ENCODE assay signal across 17 cellular contexts in the genomic region with DNA sequence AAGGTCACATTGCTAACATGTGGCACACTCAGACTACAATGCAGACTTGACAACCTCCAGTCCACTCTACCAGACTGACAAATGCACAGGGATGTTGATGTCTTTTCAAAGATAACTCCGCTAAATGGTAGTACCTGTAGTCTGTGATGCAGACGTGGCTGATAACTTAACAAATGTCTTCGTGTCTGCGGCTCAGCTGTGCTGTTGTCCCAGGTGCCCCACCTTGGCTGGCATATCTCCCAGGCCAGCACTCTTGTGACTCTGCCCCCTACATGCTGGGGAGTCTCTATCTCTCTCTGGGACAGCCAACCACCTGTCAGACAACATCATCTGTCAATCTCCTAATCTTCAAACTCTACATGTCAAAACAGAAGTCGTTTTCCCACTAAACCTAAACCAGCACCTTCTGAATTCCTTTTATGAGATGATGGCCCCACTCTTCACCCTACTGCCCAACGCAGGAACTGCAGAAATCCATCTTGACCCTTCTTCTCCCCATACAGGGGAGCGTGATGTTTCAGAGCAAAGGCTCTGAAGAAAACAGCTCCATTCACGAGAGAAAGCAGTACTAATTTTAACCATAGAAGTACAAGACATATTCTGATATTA.
DNase-seq lines count a peak whose midpoint lies in the region; FAIRE-seq and TF ChIP-seq lines count a peak whose summit lies in the region.
"Had no signal": no experiment of that assay in that cellular context is flagged by ENCODE, and none has a peak within 500 bp of the region (broad histone marks: within the 10 kb centered on the region; RNA-seq: fewer than 3 reads in every experiment).

No MANE protein-coding gene starts in this region.

- H3K9ac ChIP-seq in Karpas-422 (ENCODE audit: low read length) (no peak overlapping the region), endodermal cell (ENCODE audit: extremely low read depth, low read length, poor library complexity, severe bottlenecking) (no peak overlapping the region)

- peaks cover 75% of the 10 kb centered on the region for H3K4me1 ChIP-seq in Karpas-422 (ENCODE audit: low read length)
- H3K4me1 ChIP-seq in endodermal cell (ENCODE audit: control insufficient read depth, insufficient read depth, low read length) = no peaks in the 10 kb centered on the region
- H3K4me1 ChIP-seq: ascending aorta had no signal

- H3K9me3 Mint-ChIP-seq in endodermal cell (no peaks in the 10 kb centered on the region), osteocyte (ENCODE audit: unreplicated experiment) (no peaks in the 10 kb centered on the region)
- H3K9me3 Mint-ChIP-seq: activated T-helper 17 cell treated with anti-CD3 and anti-CD28 coated beads, Interleukin-2, amount 50 U/mL, for 72 hours; effector memory CD8-positive, alpha-beta T cell; T-cell had no signal

- H3K27me3 ChIP-seq in Karpas-422 (ENCODE audit: low read length) = no peaks in the 10 kb centered on the region
- no peaks in the 10 kb centered on the region for H3K27me3 ChIP-seq in endodermal cell (ENCODE audit: control insufficient read depth, insufficient read depth, low read length, poor library complexity, severe bottlenecking)
- H3K27me3 ChIP-seq: ascending aorta had no signal

- H3K4me3 ChIP-seq in Karpas-422 (ENCODE audit: low read length) = no peak overlapping the region
- no peak overlapping the region for H3K4me3 ChIP-seq in endodermal cell (ENCODE audit: low read length)
- H3K4me3 ChIP-seq: ascending aorta, skin epidermis had no signal

- H3K9me3 ChIP-seq in Karpas-422 (ENCODE audit: low read length) (no peaks in the 10 kb centered on the region), endodermal cell (ENCODE audit: control insufficient read depth, low read length) (no peaks in the 10 kb centered on the region)
- H3K9me3 ChIP-seq: ascending aorta had no signal

- H3K9me2 ChIP-seq in Karpas-422 (replicated peaks; ENCODE audit: insufficient read depth, low read length) = no peaks in the 10 kb centered on the region

- H3K27me3 Mint-ChIP-seq in endodermal cell (ENCODE audit: insufficient read depth) = no peaks in the 10 kb centered on the region
- peaks cover 4% of the 10 kb centered on the region for H3K27me3 Mint-ChIP-seq in osteocyte (ENCODE audit: unreplicated experiment)
- H3K27me3 Mint-ChIP-seq: activated T-helper 17 cell treated with anti-CD3 and anti-CD28 coated beads, Interleukin-2, amount 50 U/mL, for 72 hours had no signal

- DNase-seq in Karpas-422 = no peak
- peak; percentile 73 for DNase-seq in endodermal cell
- peak; percentile 57 for DNase-seq in osteocyte (ENCODE audit: extremely low spot score, unreplicated experiment)
- no peak for DNase-seq in A172 (ENCODE audit: low spot score)
- DNase-seq in RCC 7860 (ENCODE audit: low spot score) = no peak
- no peak for DNase-seq in 8988T
- DNase-seq: activated CD4-positive, alpha-beta T cell treated with anti-CD3 and anti-CD28 coated beads for 48 hours; effector memory CD8-positive, alpha-beta T cell; hippocampal formation; MV-4-11; NCI-H226; T-cell had no signal

- H3K79me2 ChIP-seq in Karpas-422 (ENCODE audit: low read length) = peaks cover 15% of the 10 kb centered on the region

- no peak overlapping the region for H2AFZ ChIP-seq in Karpas-422 (ENCODE audit: low read length)

- H3K36me3 Mint-ChIP-seq in endodermal cell (ENCODE audit: low read depth) = peaks cover 7% of the 10 kb centered on the region
- peaks cover 5% of the 10 kb centered on the region for H3K36me3 Mint-ChIP-seq in osteocyte (ENCODE audit: unreplicated experiment)
- H3K36me3 Mint-ChIP-seq: T-cell had no signal

- H3K27ac Mint-ChIP-seq in endodermal cell (no peak overlapping the region), osteocyte (ENCODE audit: unreplicated experiment) (no peak overlapping the region)
- H3K27ac Mint-ChIP-seq: activated T-helper 17 cell treated with anti-CD3 and anti-CD28 coated beads, Interleukin-2, amount 50 U/mL, for 72 hours; T-cell had no signal

- 87 to 89% methylated on average over 7 to 8 of the region's 8 CpGs for WGBS in endodermal cell (ENCODE audit: insufficient coverage in 1 of 2, insufficient read length in 1 of 2), 2 experiments

- H3K4me3 Mint-ChIP-seq in endodermal cell (no peak overlapping the region), osteocyte (ENCODE audit: unreplicated experiment) (no peak overlapping the region)
- H3K4me3 Mint-ChIP-seq: activated T-helper 17 cell treated with anti-CD3 and anti-CD28 coated beads, Interleukin-2, amount 50 U/mL, for 72 hours; effector memory CD8-positive, alpha-beta T cell; T-cell had no signal

- peaks cover 21% of the 10 kb centered on the region; the same call in 1 of the 2 replicates for H3K36me3 ChIP-seq in Karpas-422 (ENCODE audit: insufficient read depth, low read length)
- H3K36me3 ChIP-seq in endodermal cell (ENCODE audit: control insufficient read depth, insufficient read depth, low read length) = no peaks in the 10 kb centered on the region
- H3K36me3 ChIP-seq: ascending aorta had no signal

- H3K4me1 Mint-ChIP-seq in endodermal cell (no peaks in the 10 kb centered on the region), osteocyte (ENCODE audit: unreplicated experiment) (no peaks in the 10 kb centered on the region)
- H3K4me1 Mint-ChIP-seq: T-cell had no signal

- FAIRE-seq in RCC 7860 (lab: Jason Lieb, UNC) = no peak
- FAIRE-seq: GM19239 had no signal

- H3K27ac ChIP-seq in Karpas-422 (ENCODE audit: low read length) (peak overlapping the region; percentile 98; the same call in 1 of the 2 replicates), endodermal cell (ENCODE audit: low read depth, low read length) (no peak overlapping the region)
- H3K27ac ChIP-seq: ascending aorta, skin epidermis had no signal

- TF ChIP-seq CTCF in GM12872 (IDR thresholded peaks at IDR 0.05; ENCODE audit: insufficient read depth, low read depth, low read length) (peak; percentile 48), endodermal cell (conservative IDR thresholded peaks at IDR 0.05) (peak; percentile 73), osteocyte (IDR thresholded peaks at IDR 0.05) (no peak)

- no peaks in the 10 kb centered on the region; the same call in 1 of the 2 replicates for H4K20me1 ChIP-seq in Karpas-422 (ENCODE audit: insufficient read depth, low read depth, low read length)

- no peak overlapping the region for H3K4me2 ChIP-seq in Karpas-422 (ENCODE audit: low read depth, low read length, poor library complexity, severe bottlenecking)

Comparison
In these comparisons a context has a peak if more than half of its experiments do, and no peak if none do; other contexts are left out.
1. DNase-seq: peak in endodermal cell (single experiment) and osteocyte (single experiment); none in Karpas-422 (single experiment), A172 (single experiment), RCC 7860 (single experiment) and 8988T (single experiment).